Comparison of ENCODE assay signal across 9 cellular contexts in genomic region chr4:173990126-173990878, GRCh38.
DNase-seq lines count a peak whose midpoint lies in the region; ATAC-seq and TF ChIP-seq lines count a peak whose summit lies in the region.
"Had no signal": no experiment of that assay in that cellular context is flagged by ENCODE, and none has a peak within 500 bp of the region (broad histone marks: within the 10 kb centered on the region; RNA-seq: fewer than 3 reads in every experiment).

No MANE protein-coding gene starts in this region.

- H3K4me1 Mint-ChIP-seq in HFFc6 (ENCODE audit: low read depth): no peaks in the 10 kb centered on the region

- no peak overlapping the region for H3K4me3 Mint-ChIP-seq in HFFc6

- no peaks in the 10 kb centered on the region for H3F3A ChIP-seq in SU-DHL-6 (ENCODE audit: insufficient read depth)

- DNase-seq in AML-193 (lab: John Stamatoyannopoulos, UW) (peak; percentile 29 to 33), HFFc6 (peak; percentile 16), right atrium auricular region (ENCODE audit: low spot score) (no peak), tibial artery (no peak)
- no peak for DNase-seq in stimulated activated CD4-positive, alpha-beta T cell treated with anti-CD3 and anti-CD28 coated beads, Interleukin-4, amount 100 ng/mL, for 4 hours

- H3K4me2 ChIP-seq in SU-DHL-6 (ENCODE audit: low read depth, low read length, poor library complexity, severe bottlenecking): no peak overlapping the region

- no peak overlapping the region for H2AFZ ChIP-seq in SU-DHL-6 (ENCODE audit: low read depth, low read length, severe bottlenecking)

- intact Hi-C loops in tibial artery (cut with DNase I; ENCODE audit: low total_unique reads): loop anchor here (5.0 kb wide), 1 partner anchor 488 kb away; no protein-coding TSS in a partner anchor

- no peak overlapping the region for H3K27ac Mint-ChIP-seq in HFFc6

- H3K27me3 ChIP-seq in SU-DHL-6 (ENCODE audit: low read length) (no peaks in the 10 kb centered on the region), right atrium auricular region (no peaks in the 10 kb centered on the region), tibial artery (no peaks in the 10 kb centered on the region)

- H3K9me2 ChIP-seq in SU-DHL-6 (replicated peaks; ENCODE audit: insufficient read depth, low read length): no peaks in the 10 kb centered on the region

- H4K20me1 ChIP-seq in SU-DHL-6 (ENCODE audit: low read depth, low read length): no peaks in the 10 kb centered on the region

- H3K4me1 ChIP-seq in right atrium auricular region (peaks cover 0 to 13% of the 10 kb centered on the region in 2 donors), tibial artery (no peaks in the 10 kb centered on the region)

- peaks cover 3% of the 10 kb centered on the region; the same call in 1 of the 2 replicates for H3K9me3 Mint-ChIP-seq in HFFc6

- H3K79me2 ChIP-seq in SU-DHL-6 (ENCODE audit: insufficient read depth, low read length): no peaks in the 10 kb centered on the region

- H3K36me3 ChIP-seq in SU-DHL-6 (ENCODE audit: low read length) (no peaks in the 10 kb centered on the region; the same call in 1 of the 2 replicates), right atrium auricular region (no peaks in the 10 kb centered on the region), tibial artery (no peaks in the 10 kb centered on the region)

- TF ChIP-seq CTCF in HFFc6 (IDR thresholded peaks at IDR 0.05) (peak; percentile 69), SU-DHL-6 (IDR thresholded peaks at IDR 0.05; ENCODE audit: insufficient read depth, low read length, poor library complexity, severe bottlenecking) (peak; percentile 30), right atrium auricular region (IDR thresholded peaks at IDR 0.05) (peak; percentile 35 to 71), tibial artery (IDR thresholded peaks at IDR 0.05) (peak; percentile 30 to 43)

- H3K9ac ChIP-seq in SU-DHL-6 (ENCODE audit: low read length): no peak overlapping the region

- ATAC-seq in GM21528 (IDR thresholded peaks at IDR 0.05; ENCODE audit: low FRiP score, unreplicated experiment) (no peak), GM18498 (IDR thresholded peaks at IDR 0.05; ENCODE audit: unreplicated experiment) (no peak)

- H3K4me3 ChIP-seq in SU-DHL-6 (ENCODE audit: insufficient read depth, low read length, poor library complexity, severe bottlenecking) (no peak overlapping the region), right atrium auricular region (peak overlapping the region; percentile 3 to 16), tibial artery (no peak overlapping the region)

- H3K27ac ChIP-seq in SU-DHL-6 (ENCODE audit: low read depth, low read length): no peak overlapping the region
- peak overlapping the region; percentile 78 to 88 for H3K27ac ChIP-seq in right atrium auricular region
- H3K27ac ChIP-seq in tibial artery: no peak overlapping the region
- H3K27ac ChIP-seq: epithelial cell of prostate had no signal

- no peaks in the 10 kb centered on the region for H3K36me3 Mint-ChIP-seq in HFFc6 (ENCODE audit: low read depth)

- no peaks in the 10 kb centered on the region for H3K9me3 ChIP-seq in SU-DHL-6 (ENCODE audit: insufficient read depth, low read length)
- H3K9me3 ChIP-seq in right atrium auricular region: no peaks in the 10 kb centered on the region
- no peaks in the 10 kb centered on the region for H3K9me3 ChIP-seq in tibial artery

- no peaks in the 10 kb centered on the region for H3K27me3 Mint-ChIP-seq in HFFc6 (ENCODE audit: insufficient read depth)

Comparison
In these comparisons a context has a peak if more than half of its experiments do, and no peak if none do; other contexts are left out.
1. DNase-seq: peak in AML-193 (2 of 2) and HFFc6 (single experiment); none in right atrium auricular region (single experiment), tibial artery (0 of 2) and stimulated activated CD4-positive, alpha-beta T cell treated with anti-CD3 and anti-CD28 coated beads, Interleukin-4, amount 100 ng/mL, for 4 hours (0 of 2).
2. H3K27ac ChIP-seq: peak in right atrium auricular region (2 of 2); none in SU-DHL-6 (single experiment) and tibial artery (0 of 2).
3. H3K4me3 ChIP-seq: peak in right atrium auricular region (2 of 2); none in SU-DHL-6 (single experiment) and tibial artery (0 of 2).
4. Peak in every context shown above with its lines, with median percentiles within 50 percentile points of each other: CTCF ChIP-seq.